In the genomic region with DNA sequence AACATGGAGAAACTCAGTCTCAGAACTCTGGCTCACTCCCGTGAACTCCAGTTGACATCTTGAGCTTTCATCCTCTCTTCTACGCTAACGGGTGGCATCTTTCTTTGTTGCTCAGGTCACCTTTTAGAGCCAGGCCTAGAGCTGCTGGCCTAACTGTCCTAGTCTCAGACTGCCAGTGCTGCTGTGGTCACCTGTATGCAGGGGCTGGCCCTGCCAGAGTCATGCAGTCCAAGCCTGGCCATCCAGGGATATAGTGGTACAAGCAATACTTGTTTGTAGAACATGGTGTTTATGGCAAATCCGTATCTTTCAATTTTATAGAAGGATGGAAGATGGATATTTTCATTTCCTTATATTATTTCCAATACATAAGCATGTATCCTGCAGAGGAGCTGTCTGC, we compare ENCODE assay signal across 29 cellular contexts.
"Had no signal": no experiment of that assay in that cellular context is flagged by ENCODE, and none has a peak within 500 bp of the region (broad histone marks: within the 10 kb centered on the region; RNA-seq: fewer than 3 reads in every experiment).

No MANE protein-coding gene starts in this region.

- H3K27me3 ChIP-seq: left lung, right atrium auricular region, right lobe of liver, tibial nerve, upper lobe of left lung had no signal

- H3K4me2 ChIP-seq: smooth muscle cell had no signal

- H3K4me3 ChIP-seq: left lung, lower lobe of right lung, mucosa of descending colon, psoas muscle, right atrium auricular region, right lobe of liver, smooth muscle cell, tibial nerve, upper lobe of left lung had no signal

- H3K36me3 ChIP-seq: left lung, lower lobe of right lung, right atrium auricular region, right lobe of liver, tibial nerve, upper lobe of left lung had no signal

- H3K27ac ChIP-seq: left lung, lower lobe of right lung, parathyroid adenoma, psoas muscle, right atrium auricular region, right lobe of liver, tibial nerve, upper lobe of left lung had no signal

- H3K27ac Mint-ChIP-seq: natural killer cell treated with Interleukin-12 subunit alpha and Interleukin-12 subunit beta and Interleukin-15 and Interleukin-18, amount 100 ng/mL, for 72 hours; stimulated activated memory B cell treated with anti-CD40 and anti-IgM and Interleukin-4, amounts not matched to agents 10 μg/mL and 1 μg/mL and 100 μg/mL, for 72 hours had no signal

- ATAC-seq: left cardiac atrium; left lung; lower lobe of right lung; mucosa of descending colon; naive thymus-derived CD4-positive, alpha-beta T cell; natural killer cell treated with Interleukin-12 subunit alpha and Interleukin-12 subunit beta and Interleukin-15 and Interleukin-18, amount 100 ng/mL, for 72 hours; psoas muscle; right lobe of liver; stimulated activated memory B cell treated with anti-CD40 and anti-IgM and Interleukin-4, amounts not matched to agents 10 μg/mL and 1 μg/mL and 100 μg/mL, for 72 hours; stimulated activated naive CD8-positive, alpha-beta T cell treated with anti-CD3 and anti-CD28 coated beads, Interleukin-15, amount 100 ng/mL, for 72 hours had no signal

- H3K27me3 Mint-ChIP-seq: natural killer cell treated with Interleukin-12 subunit alpha and Interleukin-12 subunit beta and Interleukin-15 and Interleukin-18, amount 100 ng/mL, for 72 hours; stimulated activated memory B cell treated with anti-CD40 and anti-IgM and Interleukin-4, amounts not matched to agents 10 μg/mL and 1 μg/mL and 100 μg/mL, for 72 hours; stimulated activated naive CD8-positive, alpha-beta T cell treated with anti-CD3 and anti-CD28 coated beads, Interleukin-15, amount 100 ng/mL, for 72 hours had no signal

- H3K4me3 Mint-ChIP-seq: naive thymus-derived CD4-positive, alpha-beta T cell; natural killer cell treated with Interleukin-12 subunit alpha and Interleukin-12 subunit beta and Interleukin-15 and Interleukin-18, amount 100 ng/mL, for 72 hours; neural crest cell; stimulated activated memory B cell treated with anti-CD40 and anti-IgM and Interleukin-4, amounts not matched to agents 10 μg/mL and 1 μg/mL and 100 μg/mL, for 72 hours; stimulated activated naive CD8-positive, alpha-beta T cell treated with anti-CD3 and anti-CD28 coated beads, Interleukin-15, amount 100 ng/mL, for 72 hours had no signal

- H3K79me2 ChIP-seq: parathyroid adenoma had no signal

- H3K9me3 Mint-ChIP-seq: natural killer cell treated with Interleukin-12 subunit alpha and Interleukin-12 subunit beta and Interleukin-15 and Interleukin-18, amount 100 ng/mL, for 72 hours had no signal

- H3K4me1 ChIP-seq: lower lobe of right lung, parathyroid adenoma, psoas muscle, right atrium auricular region, right lobe of liver, upper lobe of left lung had no signal

- H3K9me3 ChIP-seq: left lung, lower lobe of right lung, mucosa of descending colon, psoas muscle, right atrium auricular region, right lobe of liver, upper lobe of left lung had no signal

- H3K9ac ChIP-seq: parathyroid adenoma had no signal

- H2AFZ ChIP-seq: parathyroid adenoma had no signal

- H3K4me1 Mint-ChIP-seq: neural crest cell; stimulated activated memory B cell treated with anti-CD40 and anti-IgM and Interleukin-4, amounts not matched to agents 10 μg/mL and 1 μg/mL and 100 μg/mL, for 72 hours; stimulated activated naive CD8-positive, alpha-beta T cell treated with anti-CD3 and anti-CD28 coated beads, Interleukin-15, amount 100 ng/mL, for 72 hours had no signal

- DNase-seq: hippocampal formation; kidney glomerular epithelial cell; left cardiac atrium; left lung; lower lobe of right lung; mammary epithelial cell; midbrain; mucosa of descending colon; naive thymus-derived CD4-positive, alpha-beta T cell; occipital lobe; psoas muscle; right lobe of liver; stimulated activated CD4-positive, alpha-beta T cell treated with anti-CD3 and anti-CD28 coated beads, Interleukin-1b, Interleukin-23, amount 100 ng/mL, for 48 hours; stimulated activated CD4-positive, alpha-beta T cell treated with anti-CD3 and anti-CD28 coated beads, Interleukin-2, amount 100 ng/mL, for 48 hours; stimulated activated CD4-positive, alpha-beta T cell treated with anti-CD3 and anti-CD28 coated beads, Interleukin-4, amount 100 ng/mL, for 4 hours; stimulated activated CD8-positive, alpha-beta memory T cell treated with anti-CD3 and anti-CD28 coated beads, Interleukin-4, amount 100 ng/mL, for 48 hours; stimulated activated naive CD4-positive, alpha-beta T cell treated with Interleukin-2 at 50 U/mL for 16 hours; stimulated activated naive CD8-positive, alpha-beta T cell treated with anti-CD3 and anti-CD28 coated beads, Interleukin-15, amount 100 ng/mL, for 72 hours; substantia nigra; upper lobe of left lung had no signal

- FAIRE-seq: keratinocyte, urothelium cell line had no signal
